ENCODE assay signal across 8 cellular contexts in genomic region chr16:69727916-69728270, GRCh38. TPM values are rescaled to one million over a fixed set of nuclear protein-coding genes. Genes with fewer than 3 reads are reported as not detected.
A peak's percentile ranks its signal among the peaks of the same experiment; 100 is the strongest.
DNase-seq lines count a peak whose midpoint lies in the region; ATAC-seq and TF ChIP-seq lines count a peak whose summit lies in the region.

No MANE protein-coding gene starts in this region.

- H3K27me3 ChIP-seq in A673 (replicated peaks; ENCODE audit: insufficient read depth, low read depth, low read length, poor library complexity) (no peaks in the 10 kb centered on the region), mesendoderm (ENCODE audit: insufficient read depth, low read length, poor library complexity) (no peaks in the 10 kb centered on the region)

- H3K4ac ChIP-seq in mesendoderm (ENCODE audit: low read depth, low read length) = peak overlapping the region; percentile 97

- peaks cover 42% of the 10 kb centered on the region for H3K4me1 Mint-ChIP-seq in activated T-helper 1 cell treated with anti-CD3 and anti-CD28 coated beads, Interleukin-12 subunit alpha, Interleukin-12 subunit beta, Interleukin-2, Interleukin-4 antibody, amounts not matched to agents 30 ng/mL and 10 ng/mL and 1 ng/mL, durations not matched to agents 14 hours and 24 hours and 36 hours (ENCODE audit: low read depth)

- H2BK120ac ChIP-seq in mesendoderm (ENCODE audit: low read depth, low read length) = peak overlapping the region; percentile 56

- no peaks in the 10 kb centered on the region for H3K9me3 ChIP-seq in A673 (ENCODE audit: low read depth, low read length, poor library complexity, severe bottlenecking)

- H2BK15ac ChIP-seq in mesendoderm (replicated peaks; ENCODE audit: low read depth) = no peak overlapping the region

- H3K9ac ChIP-seq in mesendoderm (ENCODE audit: low read length) = peak overlapping the region; percentile 5

- H3K4me1 ChIP-seq in A673 (ENCODE audit: insufficient read depth, low read length, poor library complexity, severe bottlenecking) (peaks cover 27% of the 10 kb centered on the region), mesendoderm (ENCODE audit: control insufficient read depth, low read depth, low read length) (peaks cover 5% of the 10 kb centered on the region)

- no peaks in the 10 kb centered on the region for H3K36me3 ChIP-seq in A673 (ENCODE audit: insufficient read depth, low read length, poor library complexity, severe bottlenecking)
- no peaks in the 10 kb centered on the region for H3K36me3 ChIP-seq in mesendoderm (ENCODE audit: control insufficient read depth, insufficient read depth, low read length)

- H3K9me3 Mint-ChIP-seq in activated T-helper 1 cell treated with anti-CD3 and anti-CD28 coated beads, Interleukin-12 subunit alpha, Interleukin-12 subunit beta, Interleukin-2, Interleukin-4 antibody, amounts not matched to agents 30 ng/mL and 10 ng/mL and 1 ng/mL, durations not matched to agents 14 hours and 24 hours and 36 hours = no peaks in the 10 kb centered on the region

- peaks cover 5% of the 10 kb centered on the region for H3K36me3 Mint-ChIP-seq in activated T-helper 1 cell treated with anti-CD3 and anti-CD28 coated beads, Interleukin-12 subunit alpha, Interleukin-12 subunit beta, Interleukin-2, Interleukin-4 antibody, amounts not matched to agents 30 ng/mL and 10 ng/mL and 1 ng/mL, durations not matched to agents 14 hours and 24 hours and 36 hours (ENCODE audit: low read depth)

- peak overlapping the region; percentile 99 for H3K56ac ChIP-seq in mesendoderm (ENCODE audit: low read length)

- H3K27me3 Mint-ChIP-seq in activated T-helper 1 cell treated with anti-CD3 and anti-CD28 coated beads, Interleukin-12 subunit alpha, Interleukin-12 subunit beta, Interleukin-2, Interleukin-4 antibody, amounts not matched to agents 30 ng/mL and 10 ng/mL and 1 ng/mL, durations not matched to agents 14 hours and 24 hours and 36 hours (ENCODE audit: insufficient read depth) = no peaks in the 10 kb centered on the region

- H3K79me1 ChIP-seq in mesendoderm (ENCODE audit: low read length) = no peaks in the 10 kb centered on the region

- no peak overlapping the region for H3K4me2 ChIP-seq in mesendoderm (ENCODE audit: low read length)

- in situ Hi-C loops in G401 (cut with HindIII; ENCODE audit: low sequenced_read_pairs) = no loop called here

- H3K23ac ChIP-seq in mesendoderm (ENCODE audit: low read length) = no peak overlapping the region

- H3K27ac Mint-ChIP-seq in activated T-helper 1 cell treated with anti-CD3 and anti-CD28 coated beads, Interleukin-12 subunit alpha, Interleukin-12 subunit beta, Interleukin-2, Interleukin-4 antibody, amounts not matched to agents 30 ng/mL and 10 ng/mL and 1 ng/mL, durations not matched to agents 14 hours and 24 hours and 36 hours = no peak overlapping the region

- H2AK5ac ChIP-seq in mesendoderm (ENCODE audit: low read length) = peak overlapping the region; percentile 17

- TF ChIP-seq CTCF in A673 (conservative IDR thresholded peaks at IDR 0.05; ENCODE audit: low read depth, low read length) = no peak

- peaks cover 7% of the 10 kb centered on the region for H3K79me2 ChIP-seq in mesendoderm (ENCODE audit: control insufficient read depth, insufficient read depth, low read length)

- intact Hi-C loops in A673 (cut with micrococcal nuclease; ENCODE audit: unreplicated experiment) = no loop called here
- intact Hi-C loops in activated T-helper 1 cell treated with anti-CD3 and anti-CD28 coated beads, Interleukin-12 subunit alpha, Interleukin-12 subunit beta, Interleukin-2, Interleukin-4 antibody, amounts not matched to agents 30 ng/mL and 10 ng/mL and 1 ng/mL, durations not matched to agents 14 hours and 24 hours and 36 hours (cut with micrococcal nuclease) = loop anchor here (2.0 kb wide), 1 partner anchor 35 kb away; the partner anchor contains the start of gene WWP2

- DNase-seq in A673 (ENCODE audit: low spot score) (peak; percentile 26), G401 (ENCODE audit: low spot score) (peak; percentile 19), mesendoderm (no peak), NCI-H1436 treated with DMSO at 0.1 percent for 48 hours (lab: John Stamatoyannopoulos, UW) (no peak), left lobe of liver (ENCODE audit: low spot score) (no peak)
- no peak for DNase-seq in activated T-helper 1 cell treated with anti-CD3 and anti-CD28 coated beads, Interleukin-12 subunit alpha, Interleukin-12 subunit beta, Interleukin-2, Interleukin-4 antibody, amounts not matched to agents 30 ng/mL and 10 ng/mL and 1 ng/mL, durations not matched to agents 14 hours and 24 hours and 36 hours (ENCODE audit: low spot score)

- CTCF ChIA-PET in A673 (lab: Charles Lee) = interaction anchor here (0.6 kb wide), 1 partner anchor 27 kb away, joined by 5 read pairs; the partner anchor contains the start of gene NOB1

- POLR2A ChIA-PET in A673 (lab: Charles Lee; ENCODE audit: low non-redundant PET) = no interaction called here

- peak overlapping the region; percentile 21 for H2BK5ac ChIP-seq in mesendoderm (ENCODE audit: low read length)

- H4K5ac ChIP-seq in mesendoderm (ENCODE audit: low read length) = no peak overlapping the region

- BruUV-seq in A673 (replicated peaks; lab: Mats Ljungman, UMichigan) = no TSS peak

- H3K4me3 ChIP-seq in A673 (ENCODE audit: low read depth, low read length, poor library complexity, severe bottlenecking) = peak overlapping the region; percentile 54
- H3K4me3 ChIP-seq in mesendoderm (ENCODE audit: low read length) = no peak overlapping the region

- peak overlapping the region; percentile 88 for H3K27ac ChIP-seq in A673 (ENCODE audit: low read depth, low read length, poor library complexity, severe bottlenecking)
- peak overlapping the region; percentile 99 for H3K27ac ChIP-seq in mesendoderm (ENCODE audit: low read depth, low read length)

- no CpG with 5 or more reads among the region's 5 CpGs for WGBS in mesendoderm (ENCODE audit: extremely low coverage, insufficient coverage, low lambda C conversion rate)

- H3K4me3 Mint-ChIP-seq in activated T-helper 1 cell treated with anti-CD3 and anti-CD28 coated beads, Interleukin-12 subunit alpha, Interleukin-12 subunit beta, Interleukin-2, Interleukin-4 antibody, amounts not matched to agents 30 ng/mL and 10 ng/mL and 1 ng/mL, durations not matched to agents 14 hours and 24 hours and 36 hours = peak overlapping the region; percentile 98

- peak overlapping the region; percentile 81 for H3K18ac ChIP-seq in mesendoderm (ENCODE audit: low read length)

- ATAC-seq in left lobe of liver (no peak), GM21619 (IDR thresholded peaks at IDR 0.05; ENCODE audit: unreplicated experiment) (no peak), HG02885 (IDR thresholded peaks at IDR 0.05; ENCODE audit: poor library complexity, unreplicated experiment) (no peak)

- no peak overlapping the region for H4K8ac ChIP-seq in mesendoderm (ENCODE audit: low read depth, low read length)

RNA-seq across cellular contexts. Expression of gene NQO1, which starts 1.5 kb away (rescaled TPM):
- 46.9 and 61.7 TPM in 2 replicates for total RNA-seq in A673 (2021)
- total RNA-seq in G401 (2014; rRNA removed; shearing (Covaris generic)) = 380 and 386 TPM in 2 replicates
- total RNA-seq in activated T-helper 1 cell treated with anti-CD3 and anti-CD28 coated beads, Interleukin-12 subunit alpha, Interleukin-12 subunit beta, Interleukin-2, Interleukin-4 antibody, amounts not matched to agents 30 ng/mL and 10 ng/mL and 1 ng/mL, durations not matched to agents 14 hours and 24 hours and 36 hours = 9.7 and 9.8 TPM in 2 replicates
- 95.1 TPM for polyA plus RNA-seq in mesendoderm (2013, experiment 1 of 2)
- polyA plus RNA-seq in mesendoderm (2013, experiment 2 of 2) = 96.0 TPM
- total RNA-seq in left lobe of liver = 4.9 TPM

RNA-seq across cellular contexts. Expression of gene NOB1, which starts 26.8 kb away (rescaled TPM):
- total RNA-seq in A673 (2021) (78.1 and 93.3 TPM in 2 replicates), left lobe of liver (13.8 TPM)
- 134 and 158 TPM in 2 replicates for total RNA-seq in G401 (2014; rRNA removed; shearing (Covaris generic))
- 132 and 133 TPM in 2 replicates for total RNA-seq in activated T-helper 1 cell treated with anti-CD3 and anti-CD28 coated beads, Interleukin-12 subunit alpha, Interleukin-12 subunit beta, Interleukin-2, Interleukin-4 antibody, amounts not matched to agents 30 ng/mL and 10 ng/mL and 1 ng/mL, durations not matched to agents 14 hours and 24 hours and 36 hours
- polyA plus RNA-seq in mesendoderm (2013, experiment 1 of 2) = 89.9 TPM
- 90.7 TPM for polyA plus RNA-seq in mesendoderm (2013, experiment 2 of 2)

RNA-seq across cellular contexts. Expression of gene WWP2, which starts 34.2 kb away (rescaled TPM):
- 32.4 and 38.5 TPM in 2 replicates for total RNA-seq in A673 (2021)
- total RNA-seq in G401 (2014; rRNA removed; shearing (Covaris generic)) = 12.4 and 24.3 TPM in 2 replicates
- total RNA-seq in activated T-helper 1 cell treated with anti-CD3 and anti-CD28 coated beads, Interleukin-12 subunit alpha, Interleukin-12 subunit beta, Interleukin-2, Interleukin-4 antibody, amounts not matched to agents 30 ng/mL and 10 ng/mL and 1 ng/mL, durations not matched to agents 14 hours and 24 hours and 36 hours = 53.8 and 58.3 TPM in 2 replicates
- polyA plus RNA-seq in mesendoderm (2013, experiment 1 of 2) = 21.3 TPM
- polyA plus RNA-seq in mesendoderm (2013, experiment 2 of 2) = 21.9 TPM
- 24.5 TPM for total RNA-seq in left lobe of liver

Comparison
In these comparisons a context has a peak if more than half of its experiments do, and no peak if none do; other contexts are left out.
1. DNase-seq: peak in A673 (single experiment) and G401 (single experiment); none in activated T-helper 1 cell treated with anti-CD3 and anti-CD28 coated beads, Interleukin-12 subunit alpha, Interleukin-12 subunit beta, Interleukin-2, Interleukin-4 antibody, amounts not matched to agents 30 ng/mL and 10 ng/mL and 1 ng/mL, durations not matched to agents 14 hours and 24 hours and 36 hours (single experiment), mesendoderm (single experiment), NCI-H1436 treated with DMSO at 0.1 percent for 48 hours (single experiment) and left lobe of liver (single experiment).